In the genomic region with DNA sequence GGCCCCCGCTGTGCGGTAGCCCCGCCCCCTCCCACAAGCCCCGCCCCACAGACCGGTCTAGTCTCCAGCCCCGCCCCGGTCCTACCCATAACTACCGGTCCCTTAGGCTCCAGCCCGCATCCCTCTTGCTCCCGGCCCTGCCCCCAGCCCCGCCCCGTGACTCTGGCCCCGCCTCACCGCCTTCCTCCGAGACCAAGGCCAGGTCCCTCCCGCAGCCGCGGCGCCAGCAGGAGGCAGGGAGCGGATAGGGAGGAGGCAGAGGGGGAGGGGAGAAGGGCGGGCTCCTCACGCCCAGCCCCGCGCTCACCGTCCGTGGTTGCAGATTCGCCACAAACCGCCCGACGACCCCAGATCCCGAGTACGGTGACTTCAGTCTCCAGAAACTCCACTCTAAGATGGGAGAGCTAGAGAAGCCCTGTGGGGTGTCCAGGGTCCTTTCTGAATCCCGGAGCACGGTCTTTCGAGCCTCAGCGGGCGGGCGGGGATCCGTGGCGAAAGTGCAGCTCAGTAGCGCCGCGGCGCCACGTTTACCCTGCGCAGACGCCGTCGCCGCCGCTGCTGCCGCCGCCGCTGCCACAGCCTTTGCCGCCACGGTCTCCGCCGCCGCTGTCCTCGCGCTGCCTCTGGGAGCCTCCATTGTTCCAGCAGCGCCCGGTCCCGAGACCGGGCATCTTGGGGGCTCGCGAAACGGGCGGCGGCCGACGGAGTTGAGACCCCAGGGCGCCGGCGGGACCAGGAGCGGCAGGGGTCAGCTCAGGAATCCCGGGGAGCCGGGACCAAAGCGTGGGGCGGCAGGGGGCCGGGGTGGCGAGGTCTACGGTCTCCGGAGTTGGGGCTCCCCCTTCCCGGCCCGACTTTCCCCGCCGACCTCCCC, we compare ENCODE assay signal across 8 cellular contexts. TPM values are rescaled to one million over a fixed set of nuclear protein-coding genes. Genes with fewer than 3 reads are reported as not detected.
DNase-seq lines count a peak whose midpoint lies in the region; ATAC-seq and TF ChIP-seq lines count a peak whose summit lies in the region.

A gene with protein sequence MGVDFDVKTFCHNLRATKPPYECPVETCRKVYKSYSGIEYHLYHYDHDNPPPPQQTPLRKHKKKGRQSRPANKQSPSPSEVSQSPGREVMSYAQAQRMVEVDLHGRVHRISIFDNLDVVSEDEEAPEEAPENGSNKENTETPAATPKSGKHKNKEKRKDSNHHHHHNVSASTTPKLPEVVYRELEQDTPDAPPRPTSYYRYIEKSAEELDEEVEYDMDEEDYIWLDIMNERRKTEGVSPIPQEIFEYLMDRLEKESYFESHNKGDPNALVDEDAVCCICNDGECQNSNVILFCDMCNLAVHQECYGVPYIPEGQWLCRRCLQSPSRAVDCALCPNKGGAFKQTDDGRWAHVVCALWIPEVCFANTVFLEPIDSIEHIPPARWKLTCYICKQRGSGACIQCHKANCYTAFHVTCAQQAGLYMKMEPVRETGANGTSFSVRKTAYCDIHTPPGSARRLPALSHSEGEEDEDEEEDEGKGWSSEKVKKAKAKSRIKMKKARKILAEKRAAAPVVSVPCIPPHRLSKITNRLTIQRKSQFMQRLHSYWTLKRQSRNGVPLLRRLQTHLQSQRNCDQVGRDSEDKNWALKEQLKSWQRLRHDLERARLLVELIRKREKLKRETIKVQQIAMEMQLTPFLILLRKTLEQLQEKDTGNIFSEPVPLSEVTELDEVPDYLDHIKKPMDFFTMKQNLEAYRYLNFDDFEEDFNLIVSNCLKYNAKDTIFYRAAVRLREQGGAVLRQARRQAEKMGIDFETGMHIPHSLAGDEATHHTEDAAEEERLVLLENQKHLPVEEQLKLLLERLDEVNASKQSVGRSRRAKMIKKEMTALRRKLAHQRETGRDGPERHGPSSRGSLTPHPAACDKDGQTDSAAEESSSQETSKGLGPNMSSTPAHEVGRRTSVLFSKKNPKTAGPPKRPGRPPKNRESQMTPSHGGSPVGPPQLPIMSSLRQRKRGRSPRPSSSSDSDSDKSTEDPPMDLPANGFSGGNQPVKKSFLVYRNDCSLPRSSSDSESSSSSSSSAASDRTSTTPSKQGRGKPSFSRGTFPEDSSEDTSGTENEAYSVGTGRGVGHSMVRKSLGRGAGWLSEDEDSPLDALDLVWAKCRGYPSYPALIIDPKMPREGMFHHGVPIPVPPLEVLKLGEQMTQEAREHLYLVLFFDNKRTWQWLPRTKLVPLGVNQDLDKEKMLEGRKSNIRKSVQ (N-terminal part only) (plus strand): TSS at position 530 of the 874 bp plus-strand sequence. CDS start 2,406 bp downstream, outside the sequence.

- no peaks in the 10 kb centered on the region for H3K27me3 ChIP-seq in liver (ENCODE audit: control insufficient read depth in 4 of 4, insufficient read depth in 4 of 4, low read length in 3 of 4)

- TF ChIP-seq CTCF in C4-2B (conservative IDR thresholded peaks at IDR 0.05) (no peak), liver (IDR thresholded peaks at IDR 0.05; ENCODE audit: low read depth, low read length, missing input control) (no peak)

- peaks cover 3 to 23% (median 17%) of the 10 kb centered on the region in 4 donors for H3K4me1 ChIP-seq in liver (ENCODE audit: control insufficient read depth in 4 of 4, insufficient read depth in 4 of 4, low read length in 3 of 4)

- H3K36me3 ChIP-seq in liver (ENCODE audit: control insufficient read depth in 4 of 4, insufficient read depth in 3 of 4, low read depth in 1 of 4, low read length in 3 of 4) = peaks cover 0 to 12% (median 7%) of the 10 kb centered on the region in 4 donors

- WGBS in liver = under 1% methylated on average over 88 of the region's 88 CpGs

- peak within 1 kb of the TSS; percentile 90 to 94 for H3K9ac ChIP-seq in liver (ENCODE audit: low read depth in 1 of 2, low read length in 2 of 2)

- ATAC-seq in GM19395 (IDR thresholded peaks at IDR 0.05; ENCODE audit: unreplicated experiment) = peak; percentile 90
- peak; percentile 79 for ATAC-seq in HG03565 (IDR thresholded peaks at IDR 0.05; ENCODE audit: unreplicated experiment)

- H3K4me3 ChIP-seq in liver (ENCODE audit: low read depth in 1 of 3, low read length in 3 of 3) = peak within 1 kb of the TSS; percentile 84 to 93 (median 87)

- H3K27ac ChIP-seq in C4-2B (peak within 1 kb of the TSS; percentile 94), liver (ENCODE audit: low read depth in 1 of 2, low read length in 2 of 2) (peak within 1 kb of the TSS; percentile 93 to 98)

- H3K9me3 ChIP-seq in liver (ENCODE audit: control insufficient read depth in 4 of 4, low read length in 3 of 4) = no peaks in the 10 kb centered on the region

- TF ChIP-seq RAD21 in liver (IDR thresholded peaks at IDR 0.05) = peak; percentile 47 to 49

- peak; percentile 96 for DNase-seq in NCI-H774 (lab: John Stamatoyannopoulos, UW)
- peak; percentile 100 for DNase-seq in activated CD4-positive, alpha-beta T cell treated with anti-CD3 and anti-CD28 coated beads, Interleukin-2, amount 50 U/mL, for 4 hours
- DNase-seq in dermis blood vessel endothelial cell = peak; percentile 100
- DNase-seq in stimulated activated CD4-positive, alpha-beta T cell treated with anti-CD3 and anti-CD28 coated beads, Interleukin-4, amount 100 ng/mL, for 24 hours = peak; percentile 99

TF ChIP-seq in liver, 16 proteins besides CTCF, POLR2A, EP300 and RAD21:
- TF ChIP-seq GABPA (IDR thresholded peaks at IDR 0.05 in 1 of 2, conservative IDR thresholded peaks at IDR 0.05 in 1 of 2) (peak in 1 of 2 donors; percentile 80), JUND (IDR thresholded peaks at IDR 0.05) (no peak), EGR1 (IDR thresholded peaks at IDR 0.05; ENCODE audit: low read depth in 2 of 2) (no peak), SP1 (IDR thresholded peaks at IDR 0.05) (peak; percentile 72), RXRA (IDR thresholded peaks at IDR 0.05) (peak; percentile 22 to 30), YY1 (IDR thresholded peaks at IDR 0.05) (peak; percentile 72), FOXA2 (IDR thresholded peaks at IDR 0.05) (no peak), HNF4A (conservative IDR thresholded peaks at IDR 0.05) (peak in 1 of 2 donors; percentile 14), TAF1 (conservative IDR thresholded peaks at IDR 0.05) (no peak), NR2F2 (IDR thresholded peaks at IDR 0.05) (peak; percentile 22), HNF4G (IDR thresholded peaks at IDR 0.05) (no peak), FOXA1 (IDR thresholded peaks at IDR 0.05) (no peak)
- TF ChIP-seq, protein P1, sequence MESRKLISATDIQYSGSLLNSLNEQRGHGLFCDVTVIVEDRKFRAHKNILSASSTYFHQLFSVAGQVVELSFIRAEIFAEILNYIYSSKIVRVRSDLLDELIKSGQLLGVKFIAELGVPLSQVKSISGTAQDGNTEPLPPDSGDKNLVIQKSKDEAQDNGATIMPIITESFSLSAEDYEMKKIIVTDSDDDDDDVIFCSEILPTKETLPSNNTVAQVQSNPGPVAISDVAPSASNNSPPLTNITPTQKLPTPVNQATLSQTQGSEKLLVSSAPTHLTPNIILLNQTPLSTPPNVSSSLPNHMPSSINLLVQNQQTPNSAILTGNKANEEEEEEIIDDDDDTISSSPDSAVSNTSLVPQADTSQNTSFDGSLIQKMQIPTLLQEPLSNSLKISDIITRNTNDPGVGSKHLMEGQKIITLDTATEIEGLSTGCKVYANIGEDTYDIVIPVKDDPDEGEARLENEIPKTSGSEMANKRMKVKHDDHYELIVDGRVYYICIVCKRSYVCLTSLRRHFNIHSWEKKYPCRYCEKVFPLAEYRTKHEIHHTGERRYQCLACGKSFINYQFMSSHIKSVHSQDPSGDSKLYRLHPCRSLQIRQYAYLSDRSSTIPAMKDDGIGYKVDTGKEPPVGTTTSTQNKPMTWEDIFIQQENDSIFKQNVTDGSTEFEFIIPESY (IDR thresholded peaks at IDR 0.05) = peak; percentile 37
- TF ChIP-seq, protein P2, sequence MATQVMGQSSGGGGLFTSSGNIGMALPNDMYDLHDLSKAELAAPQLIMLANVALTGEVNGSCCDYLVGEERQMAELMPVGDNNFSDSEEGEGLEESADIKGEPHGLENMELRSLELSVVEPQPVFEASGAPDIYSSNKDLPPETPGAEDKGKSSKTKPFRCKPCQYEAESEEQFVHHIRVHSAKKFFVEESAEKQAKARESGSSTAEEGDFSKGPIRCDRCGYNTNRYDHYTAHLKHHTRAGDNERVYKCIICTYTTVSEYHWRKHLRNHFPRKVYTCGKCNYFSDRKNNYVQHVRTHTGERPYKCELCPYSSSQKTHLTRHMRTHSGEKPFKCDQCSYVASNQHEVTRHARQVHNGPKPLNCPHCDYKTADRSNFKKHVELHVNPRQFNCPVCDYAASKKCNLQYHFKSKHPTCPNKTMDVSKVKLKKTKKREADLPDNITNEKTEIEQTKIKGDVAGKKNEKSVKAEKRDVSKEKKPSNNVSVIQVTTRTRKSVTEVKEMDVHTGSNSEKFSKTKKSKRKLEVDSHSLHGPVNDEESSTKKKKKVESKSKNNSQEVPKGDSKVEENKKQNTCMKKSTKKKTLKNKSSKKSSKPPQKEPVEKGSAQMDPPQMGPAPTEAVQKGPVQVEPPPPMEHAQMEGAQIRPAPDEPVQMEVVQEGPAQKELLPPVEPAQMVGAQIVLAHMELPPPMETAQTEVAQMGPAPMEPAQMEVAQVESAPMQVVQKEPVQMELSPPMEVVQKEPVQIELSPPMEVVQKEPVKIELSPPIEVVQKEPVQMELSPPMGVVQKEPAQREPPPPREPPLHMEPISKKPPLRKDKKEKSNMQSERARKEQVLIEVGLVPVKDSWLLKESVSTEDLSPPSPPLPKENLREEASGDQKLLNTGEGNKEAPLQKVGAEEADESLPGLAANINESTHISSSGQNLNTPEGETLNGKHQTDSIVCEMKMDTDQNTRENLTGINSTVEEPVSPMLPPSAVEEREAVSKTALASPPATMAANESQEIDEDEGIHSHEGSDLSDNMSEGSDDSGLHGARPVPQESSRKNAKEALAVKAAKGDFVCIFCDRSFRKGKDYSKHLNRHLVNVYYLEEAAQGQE (IDR thresholded peaks at IDR 0.05) = peak; percentile 27
- TF ChIP-seq, protein P3, sequence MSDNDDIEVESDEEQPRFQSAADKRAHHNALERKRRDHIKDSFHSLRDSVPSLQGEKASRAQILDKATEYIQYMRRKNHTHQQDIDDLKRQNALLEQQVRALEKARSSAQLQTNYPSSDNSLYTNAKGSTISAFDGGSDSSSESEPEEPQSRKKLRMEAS (IDR thresholded peaks at IDR 0.05) = no peak
- TF ChIP-seq, protein P4, sequence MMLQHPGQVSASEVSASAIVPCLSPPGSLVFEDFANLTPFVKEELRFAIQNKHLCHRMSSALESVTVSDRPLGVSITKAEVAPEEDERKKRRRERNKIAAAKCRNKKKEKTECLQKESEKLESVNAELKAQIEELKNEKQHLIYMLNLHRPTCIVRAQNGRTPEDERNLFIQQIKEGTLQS (IDR thresholded peaks at IDR 0.05) = no peak

RNA-seq across cellular contexts. Expression of the gene that starts here (rescaled TPM):
- 24.8 and 29.3 TPM in 2 replicates for total RNA-seq in dermis blood vessel endothelial cell
- 10 to 100 TPM in 1 of 2 donors, 1 to 10 TPM in 1; 9.4 to 11.2 TPM for total RNA-seq in liver
- 1 to 10 TPM; 2.0 to 3.5 TPM for polyA plus RNA-seq in liver

Comparison
In these comparisons a context has a peak if more than half of its experiments do, and no peak if none do; other contexts are left out.
1. Peak in every context shown above with its lines: DNase-seq, ATAC-seq, H3K4me3 ChIP-seq and H3K27ac ChIP-seq.